20 cellular contexts compared by ENCODE assay signal in genomic region chr15:41930867-41931222, GRCh38. TPM values are rescaled to one million over a fixed set of nuclear protein-coding genes. Genes with fewer than 3 reads are reported as not detected.
DNase-seq lines count a peak whose midpoint lies in the region; ATAC-seq and TF ChIP-seq lines count a peak whose summit lies in the region.
"Had no signal": no experiment of that assay in that cellular context is flagged by ENCODE, and none has a peak within 500 bp of the region (broad histone marks: within the 10 kb centered on the region; RNA-seq: fewer than 3 reads in every experiment).

No MANE protein-coding gene starts in this region.

- H3K79me2 ChIP-seq in osteoblast (ENCODE audit: insufficient read depth, low read length), result peaks cover 17% of the 10 kb centered on the region

- whole genome bisulfite sequencing in heart left ventricle, 4 donors, result 71 to 86% (median 75%) methylated on average over 2 of the region's 2 CpGs
- WGBS in right cardiac atrium, result 77% methylated on average over 2 of the region's 2 CpGs

- DNase-seq in heart left ventricle, result no peak
- DNase-seq in right cardiac atrium, result no peak
- DNase-seq in brain microvascular endothelial cell, result no peak
- DNase-seq in osteoblast (ENCODE audit: insufficient read length, low spot score, missing footprints), result no peak
- no peak for DNase-seq in upper lobe of right lung
- no peak for DNase-seq in cerebellar nuclear complex (lab: John Stamatoyannopoulos, UW)
- DNase-seq in left lung, result no peak
- DNase-seq: activated CD8-positive, alpha-beta T cell treated with anti-CD3 and anti-CD28 coated beads, Interleukin-2, amount 10 ng/mL, durations not matched to agents 7 days and 5 days; activated naive CD8-positive, alpha-beta T cell treated with anti-CD3 and anti-CD28 coated beads, Interleukin-2, amount 10 ng/mL, durations not matched to agents 7 days and 5 days; activated T-cell treated with anti-CD3 and anti-CD28 coated beads, Interleukin-2, amount 50 U/mL, for 72 hours; caudate nucleus; NCI-H1092; NCI-H2171; NCI-H748 treated with DMSO at 0.1 percent for 48 hours; nephron progenitor cell; retina; stimulated activated CD4-positive, alpha-beta T cell treated with anti-CD3 and anti-CD28 coated beads, Interleukin-2, amount 100 ng/mL, for 24 hours had no signal

- in situ Hi-C loops in brain microvascular endothelial cell (cut with HindIII; ENCODE audit: low pct_ligation_motif_present, low sequenced_read_pairs), result no loop called here

- no peak for TF ChIP-seq POLR2A in heart left ventricle (IDR thresholded peaks at IDR 0.05)

- intact Hi-C loops in heart left ventricle (cut with DNase I) (loop anchor here in 4 of 10 donors (5.0 kb wide), 2 partner anchors 36 to 41 kb away; partner anchors contain the start of gene EHD4 (in 1 of the 4)), right cardiac atrium (cut with DNase I) (no loop called here), upper lobe of right lung (cut with DNase I) (no loop called here), left lung (cut with DNase I) (no loop called here)

- H3K4me2 ChIP-seq in osteoblast (ENCODE audit: insufficient read depth, low read length), result peak overlapping the region; percentile 72

- peaks cover 50 to 100% (median 93%) of the 10 kb centered on the region in 12 donors for H3K4me1 ChIP-seq in heart left ventricle
- peaks cover 33% of the 10 kb centered on the region for H3K4me1 ChIP-seq in right cardiac atrium (ENCODE audit: control insufficient read depth, insufficient read depth, low read length)
- H3K4me1 ChIP-seq in osteoblast (ENCODE audit: insufficient read depth, low read length), result peaks cover 55% of the 10 kb centered on the region
- H3K4me1 ChIP-seq in upper lobe of right lung, result peaks cover 88% of the 10 kb centered on the region
- peaks cover 57 to 100% of the 10 kb centered on the region in 2 donors for H3K4me1 ChIP-seq in left lung

- H3K27me3 ChIP-seq in heart left ventricle (no peaks in the 10 kb centered on the region), right cardiac atrium (ENCODE audit: control insufficient read depth, insufficient read depth) (no peaks in the 10 kb centered on the region), brain microvascular endothelial cell (replicated peaks) (no peaks in the 10 kb centered on the region), osteoblast (ENCODE audit: insufficient read depth, low read length) (no peaks in the 10 kb centered on the region), upper lobe of right lung (no peaks in the 10 kb centered on the region), left lung (no peaks in the 10 kb centered on the region)

- no peaks in the 10 kb centered on the region for H3K9me3 ChIP-seq in heart left ventricle
- H3K9me3 ChIP-seq in right cardiac atrium (ENCODE audit: control insufficient read depth, low read length), result no peaks in the 10 kb centered on the region
- no peaks in the 10 kb centered on the region for H3K9me3 ChIP-seq in osteoblast (ENCODE audit: low read depth, low read length)
- H3K9me3 ChIP-seq in upper lobe of right lung, result no peaks in the 10 kb centered on the region
- no peaks in the 10 kb centered on the region for H3K9me3 ChIP-seq in left lung

- H3K4me3 ChIP-seq in heart left ventricle, result no peak overlapping the region
- H3K4me3 ChIP-seq in right cardiac atrium (ENCODE audit: low read length), result no peak overlapping the region
- no peak overlapping the region for H3K4me3 ChIP-seq in brain microvascular endothelial cell (ENCODE audit: low read depth, low read length)
- no peak overlapping the region for H3K4me3 ChIP-seq in osteoblast (ENCODE audit: insufficient read depth, low read length)
- H3K4me3 ChIP-seq in upper lobe of right lung, result no peak overlapping the region
- H3K4me3 ChIP-seq in left lung, result no peak overlapping the region

- H3K36me3 ChIP-seq in heart left ventricle (peaks cover 0 to 21% (median 0%) of the 10 kb centered on the region in 9 donors), brain microvascular endothelial cell (replicated peaks) (no peaks in the 10 kb centered on the region), osteoblast (ENCODE audit: insufficient read depth, low read length) (no peaks in the 10 kb centered on the region), upper lobe of right lung (no peaks in the 10 kb centered on the region), left lung (peaks cover 0 to 6% of the 10 kb centered on the region in 2 donors)

- H4K20me1 ChIP-seq in osteoblast (ENCODE audit: insufficient read depth, low read length), result peaks cover 13% of the 10 kb centered on the region

- no peak for TF ChIP-seq CTCF in heart left ventricle (IDR thresholded peaks at IDR 0.05)
- no peak for TF ChIP-seq CTCF in brain microvascular endothelial cell (IDR thresholded peaks at IDR 0.05; ENCODE audit: low read depth, low read length, missing control alignments)
- TF ChIP-seq CTCF in osteoblast (IDR thresholded peaks at IDR 0.05; ENCODE audit: extremely low read depth, low read depth, low read length), result no peak
- TF ChIP-seq CTCF in upper lobe of right lung (IDR thresholded peaks at IDR 0.05), result no peak
- no peak for TF ChIP-seq CTCF in left lung (IDR thresholded peaks at IDR 0.05)

- H3K27ac ChIP-seq in heart left ventricle, result peak overlapping the region in 11 of 12 donors; percentile 65 to 87 (median 78)
- no peak overlapping the region for H3K27ac ChIP-seq in right cardiac atrium (ENCODE audit: low read length)
- peak overlapping the region; percentile 76 for H3K27ac ChIP-seq in brain microvascular endothelial cell
- peak overlapping the region; percentile 81 for H3K27ac ChIP-seq in osteoblast (ENCODE audit: low read depth, low read length)
- peak overlapping the region; percentile 65 for H3K27ac ChIP-seq in upper lobe of right lung
- peak overlapping the region in 1 of 2 donors; percentile 62 for H3K27ac ChIP-seq in left lung
- H3K27ac ChIP-seq: HL-60 had no signal

- ATAC-seq in heart left ventricle (no peak), right cardiac atrium (no peak), upper lobe of right lung (no peak), HG03039 (IDR thresholded peaks at IDR 0.05; ENCODE audit: unreplicated experiment) (no peak), left lung (no peak)
- ATAC-seq: activated CD8-positive, alpha-beta T cell treated with anti-CD3 and anti-CD28 coated beads, Interleukin-2, amount 10 ng/mL, durations not matched to agents 7 days and 5 days; activated T-cell treated with anti-CD3 and anti-CD28 coated beads, Interleukin-2, amount 50 U/mL, for 72 hours; T-cell had no signal

- no peak overlapping the region for H2AFZ ChIP-seq in osteoblast (ENCODE audit: low read length)

RNA-seq across cellular contexts. Expression of gene SPTBN5, which starts 37.0 kb away (rescaled TPM):
- total RNA-seq in heart left ventricle, result 1 to 10 TPM in 8 of 9 donors, under 1 TPM in 1; 0.31 to 5.6 (median 1.7) TPM
- polyA plus RNA-seq in heart left ventricle, result 1 to 10 TPM; 1.3 to 3.2 TPM
- total RNA-seq in right cardiac atrium, result 1 to 10 TPM; 1.7 to 4.3 (median 3.8) TPM
- polyA plus RNA-seq in right cardiac atrium, result 2.3 TPM
- total RNA-seq in osteoblast, result under 0.01 and 0.36 TPM in 2 replicates
- 1.9 TPM for total RNA-seq in upper lobe of right lung
- 1 to 10 TPM; 2.2 to 4.8 TPM for total RNA-seq in left lung

RNA-seq across cellular contexts. Expression of gene EHD4, which starts 41.5 kb away (rescaled TPM):
- total RNA-seq in heart left ventricle (10 to 100 TPM; 28.2 to 70.8 (median 43.9) TPM), right cardiac atrium (10 to 100 TPM; 31.7 to 37.4 (median 35.3) TPM), osteoblast (15.9 and 18.0 TPM in 2 replicates), upper lobe of right lung (39.5 TPM), left lung (10 to 100 TPM; 23.0 to 32.6 TPM)
- polyA plus RNA-seq in heart left ventricle (10 to 100 TPM; 25.6 to 46.5 TPM), right cardiac atrium (26.3 TPM)
